1 cellular context compared by ENCODE assay signal in genomic region chr5:75234251-75234650, GRCh38.
TF ChIP-seq lines count a peak whose summit lies in the region.

No MANE protein-coding gene starts in this region.

TF ChIP-seq in SK-N-SH treated with all-trans-retinoic acid at 6 μM for 48 hours, 23 proteins besides CTCF, POLR2A, EP300 and RAD21 (continued from another document):
- TF ChIP-seq ZNF565 (CRISPR knock-in tag; conservative IDR thresholded peaks at IDR 0.05; ENCODE audit: low read depth) (no peak), ZC3H10 (CRISPR knock-in tag; IDR thresholded peaks at IDR 0.05) (no peak), CSDC2 (CRISPR knock-in tag; IDR thresholded peaks at IDR 0.05) (no peak), TOX (CRISPR knock-in tag; IDR thresholded peaks at IDR 0.05; ENCODE audit: borderline replicate concordance) (no peak), RARB (CRISPR knock-in tag; IDR thresholded peaks at IDR 0.05) (no peak), GLIS3 (CRISPR knock-in tag; IDR thresholded peaks at IDR 0.05) (no peak)
- TF ChIP-seq, protein P1, sequence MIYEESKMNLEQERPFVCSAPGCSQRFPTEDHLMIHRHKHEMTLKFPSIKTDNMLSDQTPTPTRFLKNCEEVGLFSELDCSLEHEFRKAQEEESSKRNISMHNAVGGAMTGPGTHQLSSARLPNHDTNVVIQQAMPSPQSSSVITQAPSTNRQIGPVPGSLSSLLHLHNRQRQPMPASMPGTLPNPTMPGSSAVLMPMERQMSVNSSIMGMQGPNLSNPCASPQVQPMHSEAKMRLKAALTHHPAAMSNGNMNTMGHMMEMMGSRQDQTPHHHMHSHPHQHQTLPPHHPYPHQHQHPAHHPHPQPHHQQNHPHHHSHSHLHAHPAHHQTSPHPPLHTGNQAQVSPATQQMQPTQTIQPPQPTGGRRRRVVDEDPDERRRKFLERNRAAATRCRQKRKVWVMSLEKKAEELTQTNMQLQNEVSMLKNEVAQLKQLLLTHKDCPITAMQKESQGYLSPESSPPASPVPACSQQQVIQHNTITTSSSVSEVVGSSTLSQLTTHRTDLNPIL (CRISPR knock-in tag; IDR thresholded peaks at IDR 0.05; ENCODE audit: low read depth), result no peak
